Comparison of ENCODE assay signal across 10 cellular contexts in genomic region chr5:10555134-10555733, GRCh38. TPM values are rescaled to one million over a fixed set of nuclear protein-coding genes. Genes with fewer than 3 reads are reported as not detected.
DNase-seq lines count a peak whose midpoint lies in the region; ATAC-seq and TF ChIP-seq lines count a peak whose summit lies in the region.
"Had no signal": no experiment of that assay in that cellular context is flagged by ENCODE, and none has a peak within 500 bp of the region (broad histone marks: within the 10 kb centered on the region; RNA-seq: fewer than 3 reads in every experiment).

No MANE protein-coding gene starts in this region.

- dilution Hi-C loops in IMR-90 (cut with HindIII; ENCODE audit: low sequenced_read_pairs, unreplicated experiment), result no loop called here

- WGBS in IMR-90 (ENCODE audit: extremely low coverage in 2 of 2, insufficient read length in 1 of 2), 2 experiments, result 42% methylated on average over 6 of the region's 10 CpGs; no CpG with 5 or more reads in 1 of the 2 experiments
- 22% methylated on average over 9 of the region's 10 CpGs for WGBS in mesenchymal stem cell

- peak overlapping the region; percentile 58 for H2BK20ac ChIP-seq in IMR-90 (ENCODE audit: low read depth, low read length)

- 0 out of 2 replicates have a peak, but pooled peaks have one; percentile 3 for TF ChIP-seq RAD21 in IMR-90 (IDR thresholded peaks at IDR 0.05; ENCODE audit: low read length)

- H3K36me3 ChIP-seq in IMR-90 (ENCODE audit: control insufficient read depth, insufficient read depth, low read length), result no peaks in the 10 kb centered on the region
- H3K36me3 ChIP-seq in mesenchymal stem cell (ENCODE audit: control insufficient read depth in 1 of 2, insufficient read depth in 2 of 2, low read depth in 1 of 2, low read length in 2 of 2), result no peaks in the 10 kb centered on the region
- H3K36me3 ChIP-seq: colonic mucosa had no signal

- BruUV-seq in IMR-90 (replicated peaks; lab: Mats Ljungman, UMichigan), result no TSS peak

- no peak for TF ChIP-seq CTCF in IMR-90 (conservative IDR thresholded peaks at IDR 0.05; ENCODE audit: low read depth, low read length)

- no peak for TF ChIP-seq POLR2A in IMR-90 (IDR thresholded peaks at IDR 0.05; ENCODE audit: low read depth, low read length)

- H4K8ac ChIP-seq in IMR-90 (ENCODE audit: low read depth in 2 of 2, low read length in 2 of 2) (peak overlapping the region in 1 of 2 experiments; percentile 51; a peak in 1 of 4 replicates), mesenchymal stem cell (ENCODE audit: low read length) (no peak overlapping the region)

- H2AK5ac ChIP-seq in IMR-90 (ENCODE audit: low read depth, low read length) (peak overlapping the region; percentile 74; the same call in 1 of the 2 replicates), mesenchymal stem cell (ENCODE audit: low read length, severe bottlenecking) (peak overlapping the region; percentile 3)

- no peak overlapping the region for H4K5ac ChIP-seq in IMR-90 (ENCODE audit: low read depth, low read length)

- POLR2A ChIA-PET in IMR-90 (lab: Charles Lee; ENCODE audit: unreplicated experiment), result no interaction called here

- peak overlapping the region; percentile 81; the same call in 1 of the 3 replicates for H2BK15ac ChIP-seq in IMR-90 (ENCODE audit: low read depth, low read length)
- no peak overlapping the region for H2BK15ac ChIP-seq in mesenchymal stem cell (ENCODE audit: low read depth, poor library complexity, severe bottlenecking)

- H3K9ac ChIP-seq in IMR-90 (ENCODE audit: low read depth, low read length), result no peak overlapping the region
- no peak overlapping the region for H3K9ac ChIP-seq in mesenchymal stem cell (ENCODE audit: low read length)

- H3K23ac ChIP-seq in IMR-90 (ENCODE audit: low read depth, low read length), result peak overlapping the region; percentile 18; the same call in 1 of the 2 replicates
- H3K23ac ChIP-seq in mesenchymal stem cell (ENCODE audit: low read length in 2 of 2), result no peak overlapping the region

- DNase-seq in COR-L47 (lab: John Stamatoyannopoulos, UW) (peak; percentile 3), IMR-90 (peak; percentile 91), amniotic epithelial cell (ENCODE audit: low read depth) (peak; percentile 68), mesenchymal stem cell (peak; percentile 87), Right ventricle myocardium inferior (ENCODE audit: missing footprints) (no peak)
- DNase-seq in activated CD4-positive, alpha-beta T cell treated with anti-CD3 and anti-CD28 coated beads, Interleukin-2, amount 10 ng/mL, durations not matched to agents 24 days and 14 days, result no peak
- no peak for DNase-seq in central memory CD4-positive, alpha-beta T cell
- DNase-seq in stimulated activated CD8-positive, alpha-beta memory T cell treated with anti-CD3 and anti-CD28 coated beads, Interleukin-4, amount 100 ng/mL, for 48 hours, result no peak
- DNase-seq: colonic mucosa had no signal

- H3K18ac ChIP-seq in IMR-90 (ENCODE audit: low read depth, low read length), result 0 out of 2 replicates have a peak overlapping the region, but pooled peaks have one; percentile 7
- H3K18ac ChIP-seq in mesenchymal stem cell (ENCODE audit: low read depth in 1 of 2, low read length in 2 of 2), result peak overlapping the region in 1 of 2 experiments; percentile 29

- H3K36me3 Mint-ChIP-seq in activated CD4-positive, alpha-beta T cell treated with anti-CD3 and anti-CD28 coated beads, Interleukin-2, amount 10 ng/mL, durations not matched to agents 24 days and 14 days (ENCODE audit: low read depth), result no peaks in the 10 kb centered on the region

- ATAC-seq in IMR-90 (ENCODE audit: low read depth), result peak; percentile 19
- ATAC-seq in Right ventricle myocardium inferior, result no peak

- CTCF ChIA-PET in IMR-90 (lab: Yijun Ruan, JAX), result no interaction called here

- peaks cover 37% of the 10 kb centered on the region for H3K9me1 ChIP-seq in IMR-90 (ENCODE audit: insufficient read depth, low read length)

- in situ Hi-C loops in IMR-90 (cut with MboI; ENCODE audit: low sequenced_read_pairs), result loop anchor here (25.0 kb wide), 1 partner anchor 93 kb away; no protein-coding TSS in a partner anchor

- H2BK12ac ChIP-seq in mesenchymal stem cell (ENCODE audit: low read length in 2 of 2), result peak overlapping the region in 1 of 2 experiments; percentile 17

- peaks cover 52% of the 10 kb centered on the region for H3K27me3 Mint-ChIP-seq in activated CD4-positive, alpha-beta T cell treated with anti-CD3 and anti-CD28 coated beads, Interleukin-2, amount 10 ng/mL, durations not matched to agents 24 days and 14 days

- no peaks in the 10 kb centered on the region for H3K9me3 Mint-ChIP-seq in activated CD4-positive, alpha-beta T cell treated with anti-CD3 and anti-CD28 coated beads, Interleukin-2, amount 10 ng/mL, durations not matched to agents 24 days and 14 days

- H3K4ac ChIP-seq in IMR-90 (ENCODE audit: low read depth, low read length) (peak overlapping the region; percentile 90), mesenchymal stem cell (ENCODE audit: low read depth in 1 of 2, low read length in 2 of 2) (no peak overlapping the region)

- intact Hi-C loops in IMR-90 (cut with micrococcal nuclease), result no loop called here
- intact Hi-C loops in activated CD4-positive, alpha-beta T cell treated with anti-CD3 and anti-CD28 coated beads, Interleukin-2, amount 10 ng/mL, durations not matched to agents 24 days and 14 days (cut with micrococcal nuclease), result no loop called here
- intact Hi-C loops in Right ventricle myocardium inferior (cut with DNase I), result no loop called here

- H3K9me3 ChIP-seq in IMR-90 (ENCODE audit: control insufficient read depth, insufficient read depth, low read length), result no peaks in the 10 kb centered on the region
- H3K9me3 ChIP-seq in mesenchymal stem cell (ENCODE audit: control insufficient read depth, low read length), result no peaks in the 10 kb centered on the region
- H3K9me3 ChIP-seq: colonic mucosa had no signal

- no peak overlapping the region for H3K4me2 ChIP-seq in IMR-90 (ENCODE audit: low read depth, low read length)
- no peak overlapping the region for H3K4me2 ChIP-seq in mesenchymal stem cell (ENCODE audit: low read length, poor library complexity, severe bottlenecking)

- H3K27ac ChIP-seq in IMR-90 (ENCODE audit: insufficient read depth, low read length), result peak overlapping the region; percentile 4; the same call in 1 of the 2 replicates
- H3K27ac ChIP-seq in mesenchymal stem cell (ENCODE audit: low read length, poor library complexity, severe bottlenecking), result no peak overlapping the region
- H3K27ac ChIP-seq: colonic mucosa had no signal

- H3K4me1 Mint-ChIP-seq in activated CD4-positive, alpha-beta T cell treated with anti-CD3 and anti-CD28 coated beads, Interleukin-2, amount 10 ng/mL, durations not matched to agents 24 days and 14 days, result peaks cover 10% of the 10 kb centered on the region

- peak overlapping the region; percentile 52 for H2AFZ ChIP-seq in IMR-90 (replicated peaks; ENCODE audit: low read length, poor library complexity)
- no peak overlapping the region for H2AFZ ChIP-seq in mesenchymal stem cell (ENCODE audit: low read depth, low read length)

- peak overlapping the region; percentile 64 for H4K91ac ChIP-seq in IMR-90 (ENCODE audit: insufficient read depth, low read depth, low read length)
- H4K91ac ChIP-seq in mesenchymal stem cell (ENCODE audit: low read length), result no peak overlapping the region

- H3K56ac ChIP-seq in IMR-90 (ENCODE audit: extremely low read depth, insufficient read depth, low read length), result no peak overlapping the region; the same call in 1 of the 2 replicates

- H3K14ac ChIP-seq in IMR-90 (replicated peaks; ENCODE audit: low read depth, low read length) (no peak overlapping the region; the same call in 1 of the 2 replicates), mesenchymal stem cell (ENCODE audit: low read length in 2 of 2) (no peak overlapping the region)

- H3K27ac Mint-ChIP-seq in activated CD4-positive, alpha-beta T cell treated with anti-CD3 and anti-CD28 coated beads, Interleukin-2, amount 10 ng/mL, durations not matched to agents 24 days and 14 days, result no peak overlapping the region

- H2BK5ac ChIP-seq in IMR-90 (ENCODE audit: low read depth, low read length, poor library complexity, severe bottlenecking) (peak overlapping the region; percentile 1), mesenchymal stem cell (ENCODE audit: low read depth, low read length, poor library complexity, severe bottlenecking) (no peak overlapping the region)

- H3K79me1 ChIP-seq in IMR-90 (ENCODE audit: low read depth in 1 of 2, low read length in 2 of 2) (peaks cover 0 to 13% of the 10 kb centered on the region in 2 experiments; a peak in 2 of 4 replicates), mesenchymal stem cell (replicated peaks; ENCODE audit: low read length, poor library complexity, severe bottlenecking) (no peaks in the 10 kb centered on the region)

- peaks cover 5% of the 10 kb centered on the region; the same call in 1 of the 2 replicates for H4K20me1 ChIP-seq in IMR-90 (ENCODE audit: insufficient read depth, low read length)

- H2BK120ac ChIP-seq in IMR-90 (ENCODE audit: low read depth, low read length) (peak overlapping the region; percentile 92), mesenchymal stem cell (ENCODE audit: low read depth, low read length) (no peak overlapping the region)

- H2AK9ac ChIP-seq in IMR-90 (replicated peaks; ENCODE audit: low read depth, low read length, poor library complexity), result peak overlapping the region; percentile 90

- no peaks in the 10 kb centered on the region for H3K27me3 ChIP-seq in IMR-90 (ENCODE audit: control insufficient read depth, insufficient read depth, low read length)
- no peaks in the 10 kb centered on the region for H3K27me3 ChIP-seq in mesenchymal stem cell (ENCODE audit: control insufficient read depth in 1 of 2, insufficient read depth in 1 of 2, low read length in 2 of 2)
- H3K27me3 ChIP-seq: colonic mucosa had no signal

- H3K4me3 ChIP-seq in IMR-90 (ENCODE audit: insufficient read depth, low read depth, low read length) (no peak overlapping the region), mesenchymal stem cell (ENCODE audit: insufficient read depth in 1 of 2, low read depth in 1 of 2, low read length in 2 of 2) (no peak overlapping the region)
- H3K4me3 ChIP-seq: colonic mucosa had no signal

- H3K4me3 Mint-ChIP-seq in activated CD4-positive, alpha-beta T cell treated with anti-CD3 and anti-CD28 coated beads, Interleukin-2, amount 10 ng/mL, durations not matched to agents 24 days and 14 days, result no peak overlapping the region

- peaks cover 39% of the 10 kb centered on the region for H3K4me1 ChIP-seq in IMR-90 (ENCODE audit: control insufficient read depth, insufficient read depth, low read length)
- H3K4me1 ChIP-seq in mesenchymal stem cell (ENCODE audit: control insufficient read depth, insufficient read depth, low read depth, low read length), result peaks cover 44% of the 10 kb centered on the region
- H3K4me1 ChIP-seq: colonic mucosa had no signal

RNA-seq across cellular contexts. Expression of gene ANKRD33B, which starts 8.6 kb away (rescaled TPM):
- total RNA-seq in IMR-90 (2012; rRNA removed), result 2.5 and 2.8 TPM in 2 replicates
- 3.3 and 3.8 TPM in 2 replicates for polyA plus RNA-seq in IMR-90 (2012; rRNA removed)
- polyA plus RNA-seq in IMR-90 (2012; cell fraction: cytosol; rRNA removed), result 2.2 and 3.2 TPM in 2 replicates
- polyA plus RNA-seq in IMR-90 (2012; cell fraction: nucleus; rRNA removed; ENCODE audit: low replicate concordance), result 13.5 and 13.8 TPM in 2 replicates
- polyA plus RNA-seq in mesenchymal stem cell (2013, experiment 1 of 2), result 0.64 TPM
- 0.71 TPM for polyA plus RNA-seq in mesenchymal stem cell (2013, experiment 2 of 2)
- total RNA-seq in activated CD4-positive, alpha-beta T cell treated with anti-CD3 and anti-CD28 coated beads, Interleukin-2, amount 10 ng/mL, durations not matched to agents 24 days and 14 days, result 21.0 and 21.7 TPM in 2 replicates
- 4.1 TPM for total RNA-seq in Right ventricle myocardium inferior
- total RNA-seq: HT-29 had no signal

Comparison
In these comparisons a context has a peak if more than half of its experiments do, and no peak if none do; other contexts are left out.
1. DNase-seq: peak in COR-L47 (single experiment), IMR-90 (single experiment), amniotic epithelial cell (single experiment) and mesenchymal stem cell (single experiment); none in activated CD4-positive, alpha-beta T cell treated with anti-CD3 and anti-CD28 coated beads, Interleukin-2, amount 10 ng/mL, durations not matched to agents 24 days and 14 days (single experiment), Right ventricle myocardium inferior (single experiment), central memory CD4-positive, alpha-beta T cell (single experiment) and stimulated activated CD8-positive, alpha-beta memory T cell treated with anti-CD3 and anti-CD28 coated beads, Interleukin-4, amount 100 ng/mL, for 48 hours (single experiment).